17 cellular contexts compared by ENCODE assay signal in genomic region chr2:215241791-215242305, GRCh38.
"Had no signal": no experiment of that assay in that cellular context is flagged by ENCODE, and none has a peak within 500 bp of the region (broad histone marks: within the 10 kb centered on the region; RNA-seq: fewer than 3 reads in every experiment).

No MANE protein-coding gene starts in this region.

- H3K27me3 ChIP-seq: esophagus muscularis mucosa, neural progenitor cell, transverse colon, vagina had no signal

- H3K4me3 ChIP-seq: esophagus muscularis mucosa, lung, neural progenitor cell, transverse colon, vagina had no signal

- H3K27ac ChIP-seq: esophagus muscularis mucosa, neural progenitor cell, parathyroid adenoma, transverse colon, vagina had no signal

- DNase-seq: activated CD4-positive, CD25-positive, alpha-beta regulatory T cell treated with anti-CD3 and anti-CD28 coated beads, Interleukin-2, amount 50 U/mL, for 72 hours; activated naive CD8-positive, alpha-beta T cell treated with anti-CD3 and anti-CD28 coated beads for 36 hours; foreskin fibroblast; left colon; naive B cell; retina; stimulated activated CD4-positive, alpha-beta T cell treated with anti-CD3 and anti-CD28 coated beads, Interleukin-15, amount 100 ng/mL, for 24 hours; stimulated activated CD4-positive, alpha-beta T cell treated with anti-CD3 and anti-CD28 coated beads, Interleukin-4, amount 100 ng/mL, for 1 hour; stimulated activated naive B cell treated with anti-CD40 and anti-IgM and Interleukin-4, amounts not matched to agents 10 μg/mL and 1 μg/mL and 100 μg/mL, for 72 hours; T-helper 1 cell; T1000; transverse colon had no signal
